ENCODE assay signal across 28 cellular contexts in genomic region chr2:126389446-126389845, GRCh38.
"Had no signal": no experiment of that assay in that cellular context is flagged by ENCODE, and none has a peak within 500 bp of the region (broad histone marks: within the 10 kb centered on the region; RNA-seq: fewer than 3 reads in every experiment).

No MANE protein-coding gene starts in this region.

- ATAC-seq: natural killer cell; psoas muscle; right cardiac atrium; right lobe of liver; stimulated activated effector memory CD8-positive, alpha-beta T cell treated with anti-CD3 and anti-CD28 coated beads, Interleukin-12 subunit alpha, Interleukin-12 subunit beta, amount 100 ng/mL, for 72 hours; stimulated activated naive B cell treated with anti-CD40 and anti-IgM and Interleukin-4, amounts not matched to agents 10 μg/mL and 1 μg/mL and 100 μg/mL, for 72 hours; upper lobe of right lung had no signal

- H3K4me1 Mint-ChIP-seq: natural killer cell; nephron; neural progenitor cell; stimulated activated effector memory CD8-positive, alpha-beta T cell treated with anti-CD3 and anti-CD28 coated beads, Interleukin-12 subunit alpha, Interleukin-12 subunit beta, amount 100 ng/mL, for 72 hours; stimulated activated naive B cell treated with anti-CD40 and anti-IgM and Interleukin-4, amounts not matched to agents 10 μg/mL and 1 μg/mL and 100 μg/mL, for 72 hours had no signal

- H3K4me3 Mint-ChIP-seq: natural killer cell; nephron; neural progenitor cell; stimulated activated effector memory CD8-positive, alpha-beta T cell treated with anti-CD3 and anti-CD28 coated beads, Interleukin-12 subunit alpha, Interleukin-12 subunit beta, amount 100 ng/mL, for 72 hours; stimulated activated naive B cell treated with anti-CD40 and anti-IgM and Interleukin-4, amounts not matched to agents 10 μg/mL and 1 μg/mL and 100 μg/mL, for 72 hours; stimulated activated naive CD8-positive, alpha-beta T cell treated with anti-CD3 and anti-CD28 coated beads, Interleukin-15, Interleukin-2, amounts not matched to agents 100 ng/mL and 50 ng/mL, for 24 hours; type B pancreatic cell had no signal

- H3K36me3 ChIP-seq: neural progenitor cell, ovary, right lobe of liver, sigmoid colon, stomach, thoracic aorta, thyroid gland, transverse colon, upper lobe of right lung, uterus had no signal

- H3K27ac ChIP-seq: neural progenitor cell, ovary, parathyroid adenoma, psoas muscle, right lobe of liver, sigmoid colon, stomach, thoracic aorta, thyroid gland, transverse colon, upper lobe of right lung, uterus had no signal

- H3K4me3 ChIP-seq: neural progenitor cell, ovary, psoas muscle, right lobe of liver, sigmoid colon, stomach, thoracic aorta, thyroid gland, transverse colon, upper lobe of right lung, uterus had no signal

- H3K36me3 Mint-ChIP-seq: neural progenitor cell; stimulated activated effector memory CD8-positive, alpha-beta T cell treated with anti-CD3 and anti-CD28 coated beads, Interleukin-12 subunit alpha, Interleukin-12 subunit beta, amount 100 ng/mL, for 72 hours; stimulated activated naive B cell treated with anti-CD40 and anti-IgM and Interleukin-4, amounts not matched to agents 10 μg/mL and 1 μg/mL and 100 μg/mL, for 72 hours; type B pancreatic cell had no signal

- H3K27ac Mint-ChIP-seq: natural killer cell; nephron; neural progenitor cell; progenitor cell of endocrine pancreas; stimulated activated effector memory CD8-positive, alpha-beta T cell treated with anti-CD3 and anti-CD28 coated beads, Interleukin-12 subunit alpha, Interleukin-12 subunit beta, amount 100 ng/mL, for 72 hours; stimulated activated naive B cell treated with anti-CD40 and anti-IgM and Interleukin-4, amounts not matched to agents 10 μg/mL and 1 μg/mL and 100 μg/mL, for 72 hours; stimulated activated naive CD8-positive, alpha-beta T cell treated with anti-CD3 and anti-CD28 coated beads, Interleukin-15, Interleukin-2, amounts not matched to agents 100 ng/mL and 50 ng/mL, for 24 hours; type B pancreatic cell had no signal

- H3K9ac ChIP-seq: neural progenitor cell, parathyroid adenoma had no signal

- DNase-seq: natural killer cell; occipital lobe; ovary; posterior cingulate gyrus; psoas muscle; right cardiac atrium; right lobe of liver; sigmoid colon; small intestine; stimulated activated CD4-positive, alpha-beta T cell treated with anti-CD3 and anti-CD28 coated beads, Interleukin-15, amount 100 ng/mL, for 24 hours; stimulated activated CD4-positive, alpha-beta T cell treated with anti-CD3 and anti-CD28 coated beads, Interleukin-2, amount 100 ng/mL, for 24 hours; stimulated activated CD4-positive, alpha-beta T cell treated with anti-CD3 and anti-CD28 coated beads, Interleukin-2, amount 100 ng/mL, for 48 hours; stimulated activated CD4-positive, alpha-beta T cell treated with anti-CD3 and anti-CD28 coated beads, Interleukin-4, amount 100 ng/mL, for 24 hours; stimulated activated naive B cell treated with anti-CD40 and anti-IgM and Interleukin-4, amounts not matched to agents 10 μg/mL and 1 μg/mL and 100 μg/mL, for 72 hours; stimulated activated naive CD4-positive, alpha-beta T cell treated with Interleukin-2 at 50 U/mL for 16 hours; stomach; thyroid gland; transverse colon; upper lobe of right lung; uterus had no signal

- H3K4me1 ChIP-seq: neural progenitor cell, parathyroid adenoma, psoas muscle, right lobe of liver, sigmoid colon, stomach, thyroid gland, transverse colon, upper lobe of right lung, uterus had no signal

- H3K4me2 ChIP-seq: neural progenitor cell had no signal

- H3K27me3 Mint-ChIP-seq: progenitor cell of endocrine pancreas; stimulated activated naive B cell treated with anti-CD40 and anti-IgM and Interleukin-4, amounts not matched to agents 10 μg/mL and 1 μg/mL and 100 μg/mL, for 72 hours had no signal

- H3K27me3 ChIP-seq: neural progenitor cell, ovary, right lobe of liver, sigmoid colon, stomach, thyroid gland, transverse colon, upper lobe of right lung, uterus had no signal

- H3K79me2 ChIP-seq: parathyroid adenoma had no signal
